ENCODE assay signal across 14 cellular contexts in genomic region chr9:128894764-128895163, GRCh38. TPM values are rescaled to one million over a fixed set of nuclear protein-coding genes. Genes with fewer than 3 reads are reported as not detected.
DNase-seq lines count a peak whose midpoint lies in the region; ATAC-seq and TF ChIP-seq lines count a peak whose summit lies in the region.
"Had no signal": no experiment of that assay in that cellular context is flagged by ENCODE, and none has a peak within 500 bp of the region (broad histone marks: within the 10 kb centered on the region; RNA-seq: fewer than 3 reads in every experiment).

No MANE protein-coding gene starts in this region.

- no peak for ATAC-seq in psoas muscle
- ATAC-seq in aorta (ENCODE audit: low FRiP score): no peak
- ATAC-seq in GM21529 (IDR thresholded peaks at IDR 0.05; ENCODE audit: unreplicated experiment): no peak

- H3K36me3 Mint-ChIP-seq in CD4-positive, alpha-beta memory T cell: peaks cover 41 to 42% of the 10 kb centered on the region in 2 donors
- H3K36me3 Mint-ChIP-seq in activated T-helper 1 cell treated with anti-CD3 and anti-CD28 coated beads, Interleukin-12 subunit alpha, Interleukin-12 subunit beta, Interleukin-2, Interleukin-4 antibody, amounts not matched to agents 30 ng/mL and 10 ng/mL and 1 ng/mL, durations not matched to agents 14 hours and 24 hours and 36 hours (ENCODE audit: low read depth): peaks cover 30% of the 10 kb centered on the region

- peak overlapping the region in 7 of 8 donors; percentile 35 to 71 (median 53) for H3K4me3 Mint-ChIP-seq in CD4-positive, alpha-beta memory T cell
- peak overlapping the region; percentile 16 for H3K4me3 Mint-ChIP-seq in activated T-helper 1 cell treated with anti-CD3 and anti-CD28 coated beads, Interleukin-12 subunit alpha, Interleukin-12 subunit beta, Interleukin-2, Interleukin-4 antibody, amounts not matched to agents 30 ng/mL and 10 ng/mL and 1 ng/mL, durations not matched to agents 14 hours and 24 hours and 36 hours

- CTCF ChIA-PET in CD4-positive, alpha-beta memory T cell (lab: Charles Lee; ENCODE audit: partially characterized antibody): interaction anchor here (0.9 kb wide), 2 partner anchors 12 to 14 kb away, joined by 3 to 4 read pairs; no protein-coding TSS in a partner anchor

- no peak overlapping the region for H3K4me3 ChIP-seq in CD4-positive, alpha-beta memory T cell (ENCODE audit: low read length in 2 of 2)
- H3K4me3 ChIP-seq in psoas muscle: no peak overlapping the region
- H3K4me3 ChIP-seq in aorta (ENCODE audit: low read length in 2 of 2): no peak overlapping the region
- H3K4me3 ChIP-seq: thoracic aorta had no signal

- no peaks in the 10 kb centered on the region for H3K9me3 ChIP-seq in CD4-positive, alpha-beta memory T cell (ENCODE audit: control insufficient read depth in 1 of 2, low read length in 2 of 2)
- H3K9me3 ChIP-seq in psoas muscle (no peaks in the 10 kb centered on the region), aorta (ENCODE audit: control insufficient read depth, low read length) (no peaks in the 10 kb centered on the region)
- H3K9me3 ChIP-seq: BE2C, thoracic aorta had no signal

- H3K4me1 ChIP-seq in CD4-positive, alpha-beta memory T cell (ENCODE audit: insufficient read depth, low read length): peaks cover 82% of the 10 kb centered on the region
- H3K4me1 ChIP-seq in psoas muscle (peaks cover 12% of the 10 kb centered on the region), aorta (ENCODE audit: control insufficient read depth in 1 of 2, insufficient read depth in 2 of 2, low read length in 2 of 2) (no peaks in the 10 kb centered on the region)
- H3K4me1 ChIP-seq: BE2C had no signal

- no peaks in the 10 kb centered on the region for H3K27me3 ChIP-seq in CD4-positive, alpha-beta memory T cell (ENCODE audit: insufficient read depth, low read length)
- H3K27me3 ChIP-seq in layer of hippocampus (ENCODE audit: control insufficient read depth, insufficient read depth, low read length) (no peaks in the 10 kb centered on the region), psoas muscle (ENCODE audit: insufficient read depth in 3 of 3, low read length in 2 of 3) (no peaks in the 10 kb centered on the region), aorta (ENCODE audit: control insufficient read depth in 1 of 2, insufficient read depth in 2 of 2, low read length in 1 of 2) (no peaks in the 10 kb centered on the region)
- H3K27me3 ChIP-seq: BE2C, brain microvascular endothelial cell had no signal

- no peaks in the 10 kb centered on the region for H3K9me3 Mint-ChIP-seq in CD4-positive, alpha-beta memory T cell
- H3K9me3 Mint-ChIP-seq in activated T-helper 1 cell treated with anti-CD3 and anti-CD28 coated beads, Interleukin-12 subunit alpha, Interleukin-12 subunit beta, Interleukin-2, Interleukin-4 antibody, amounts not matched to agents 30 ng/mL and 10 ng/mL and 1 ng/mL, durations not matched to agents 14 hours and 24 hours and 36 hours: no peaks in the 10 kb centered on the region

- intact Hi-C loops in CD4-positive, alpha-beta memory T cell (cut with micrococcal nuclease): no loop called here
- intact Hi-C loops in activated T-helper 1 cell treated with anti-CD3 and anti-CD28 coated beads, Interleukin-12 subunit alpha, Interleukin-12 subunit beta, Interleukin-2, Interleukin-4 antibody, amounts not matched to agents 30 ng/mL and 10 ng/mL and 1 ng/mL, durations not matched to agents 14 hours and 24 hours and 36 hours (cut with micrococcal nuclease): no loop called here
- intact Hi-C loops in psoas muscle (cut with DNase I): no loop called here
- intact Hi-C loops in aorta (cut with DNase I): no loop called here

- peak overlapping the region; percentile 18 to 93 (median 75) for H3K27ac Mint-ChIP-seq in CD4-positive, alpha-beta memory T cell
- peak overlapping the region; percentile 59 for H3K27ac Mint-ChIP-seq in activated T-helper 1 cell treated with anti-CD3 and anti-CD28 coated beads, Interleukin-12 subunit alpha, Interleukin-12 subunit beta, Interleukin-2, Interleukin-4 antibody, amounts not matched to agents 30 ng/mL and 10 ng/mL and 1 ng/mL, durations not matched to agents 14 hours and 24 hours and 36 hours

- 76 to 91% (median 85%) methylated on average over 2 of the region's 2 CpGs for WGBS in psoas muscle, 3 donors
- 83 to 88% methylated on average over 2 of the region's 2 CpGs for WGBS in aorta, 2 donors

- H3K4me1 Mint-ChIP-seq in CD4-positive, alpha-beta memory T cell: peaks cover 37 to 76% (median 56%) of the 10 kb centered on the region in 4 donors
- peaks cover 63% of the 10 kb centered on the region for H3K4me1 Mint-ChIP-seq in activated T-helper 1 cell treated with anti-CD3 and anti-CD28 coated beads, Interleukin-12 subunit alpha, Interleukin-12 subunit beta, Interleukin-2, Interleukin-4 antibody, amounts not matched to agents 30 ng/mL and 10 ng/mL and 1 ng/mL, durations not matched to agents 14 hours and 24 hours and 36 hours (ENCODE audit: low read depth)

- H3K27ac ChIP-seq in 22Rv1: peak overlapping the region; percentile 93
- H3K27ac ChIP-seq in CD4-positive, alpha-beta memory T cell (ENCODE audit: low read depth, low read length): no peak overlapping the region
- H3K27ac ChIP-seq in layer of hippocampus (ENCODE audit: low read depth, low read length): peak overlapping the region; percentile 60
- H3K27ac ChIP-seq in psoas muscle: no peak overlapping the region
- no peak overlapping the region for H3K27ac ChIP-seq in aorta (ENCODE audit: low read depth in 1 of 2, low read length in 2 of 2)
- H3K27ac ChIP-seq: brain microvascular endothelial cell had no signal

- TF ChIP-seq CTCF in 22Rv1 (IDR thresholded peaks at IDR 0.05) (no peak), psoas muscle (IDR thresholded peaks at IDR 0.05) (no peak)

- no peaks in the 10 kb centered on the region for H3K27me3 Mint-ChIP-seq in CD4-positive, alpha-beta memory T cell
- no peaks in the 10 kb centered on the region for H3K27me3 Mint-ChIP-seq in activated T-helper 1 cell treated with anti-CD3 and anti-CD28 coated beads, Interleukin-12 subunit alpha, Interleukin-12 subunit beta, Interleukin-2, Interleukin-4 antibody, amounts not matched to agents 30 ng/mL and 10 ng/mL and 1 ng/mL, durations not matched to agents 14 hours and 24 hours and 36 hours (ENCODE audit: insufficient read depth)

- H3K36me3 ChIP-seq in CD4-positive, alpha-beta memory T cell (ENCODE audit: insufficient read depth, low read length): peaks cover 27% of the 10 kb centered on the region
- H3K36me3 ChIP-seq in psoas muscle (ENCODE audit: insufficient read depth in 1 of 2, low read depth in 1 of 2): peaks cover 5 to 74% of the 10 kb centered on the region in 2 donors
- peaks cover 4% of the 10 kb centered on the region in 2 donors for H3K36me3 ChIP-seq in aorta (ENCODE audit: control insufficient read depth in 1 of 2, insufficient read depth in 2 of 2, low read length in 1 of 2)

- POLR2A ChIA-PET in CD4-positive, alpha-beta memory T cell (lab: Charles Lee; ENCODE audit: partially characterized antibody): interaction anchor here (0.8 to 12.5 kb wide), 3 partner anchors 8 to 65 kb away, joined by 3 to 110 read pairs (median 5); partner anchors contain the start of genes KYAT1, LRRC8A and SPOUT1

- peak in 3 of 5 donors; percentile 20 to 38 (median 21) for DNase-seq in CD4-positive, alpha-beta memory T cell
- no peak for DNase-seq in activated T-helper 1 cell treated with anti-CD3 and anti-CD28 coated beads, Interleukin-12 subunit alpha, Interleukin-12 subunit beta, Interleukin-2, Interleukin-4 antibody, amounts not matched to agents 30 ng/mL and 10 ng/mL and 1 ng/mL, durations not matched to agents 14 hours and 24 hours and 36 hours (ENCODE audit: low spot score)
- no peak for DNase-seq in GM19240 (ENCODE audit: insufficient read length, low spot score)
- DNase-seq in psoas muscle: no peak
- DNase-seq in aorta: no peak
- DNase-seq: activated CD4-positive, CD25-positive, alpha-beta regulatory T cell; BE2C; brain microvascular endothelial cell; DMS153; mesendoderm had no signal

RNA-seq across cellular contexts. Expression of gene LRRC8A, which starts 12.8 kb away (rescaled TPM):
- total RNA-seq in CD4-positive, alpha-beta memory T cell: 10 to 100 TPM; 24.4 to 26.4 TPM
- polyA plus RNA-seq in CD4-positive, alpha-beta memory T cell: 10 to 100 TPM; 18.7 to 40.6 TPM
- 30.1 and 32.9 TPM in 2 replicates for total RNA-seq in activated T-helper 1 cell treated with anti-CD3 and anti-CD28 coated beads, Interleukin-12 subunit alpha, Interleukin-12 subunit beta, Interleukin-2, Interleukin-4 antibody, amounts not matched to agents 30 ng/mL and 10 ng/mL and 1 ng/mL, durations not matched to agents 14 hours and 24 hours and 36 hours
- total RNA-seq in psoas muscle: 10 to 100 TPM; 12.2 to 22.4 (median 18.3) TPM
- polyA plus RNA-seq in psoas muscle: 10 to 100 TPM; 11.6 to 71.5 (median 16.4) TPM
- 100 to 1,000 TPM in 1 of 2 donors, 10 to 100 TPM in 1; 63.8 to 100 TPM for total RNA-seq in aorta
- 10 to 100 TPM; 14.3 to 41.3 TPM for polyA plus RNA-seq in aorta

RNA-seq across cellular contexts. Expression of gene KYAT1, which starts 13.0 kb away (rescaled TPM):
- 10 to 100 TPM in 1 of 2 experiments, 1 to 10 TPM in 1; 9.8 to 12.4 TPM for total RNA-seq in CD4-positive, alpha-beta memory T cell
- polyA plus RNA-seq in CD4-positive, alpha-beta memory T cell: 10 to 100 TPM; 11.0 to 11.6 TPM
- 10.6 and 12.2 TPM in 2 replicates for total RNA-seq in activated T-helper 1 cell treated with anti-CD3 and anti-CD28 coated beads, Interleukin-12 subunit alpha, Interleukin-12 subunit beta, Interleukin-2, Interleukin-4 antibody, amounts not matched to agents 30 ng/mL and 10 ng/mL and 1 ng/mL, durations not matched to agents 14 hours and 24 hours and 36 hours
- 1 to 10 TPM; 6.4 to 8.9 (median 7.1) TPM for total RNA-seq in psoas muscle
- polyA plus RNA-seq in psoas muscle: 10 to 100 TPM in 1 of 3 donors, 1 to 10 TPM in 2; 7.2 to 12.0 (median 7.9) TPM
- total RNA-seq in aorta: 1 to 10 TPM; 7.5 to 9.5 TPM
- polyA plus RNA-seq in aorta: 10 to 100 TPM in 1 of 2 donors, 1 to 10 TPM in 1; 4.5 to 11.4 TPM

RNA-seq across cellular contexts. Expression of gene PHYHD1, which starts 26.0 kb away (rescaled TPM):
- 1 to 10 TPM; 1.7 to 2.2 TPM for total RNA-seq in CD4-positive, alpha-beta memory T cell
- polyA plus RNA-seq in CD4-positive, alpha-beta memory T cell: not detected
- 0.34 and 1.0 TPM in 2 replicates for total RNA-seq in activated T-helper 1 cell treated with anti-CD3 and anti-CD28 coated beads, Interleukin-12 subunit alpha, Interleukin-12 subunit beta, Interleukin-2, Interleukin-4 antibody, amounts not matched to agents 30 ng/mL and 10 ng/mL and 1 ng/mL, durations not matched to agents 14 hours and 24 hours and 36 hours
- total RNA-seq in psoas muscle (10 to 100 TPM; 11.0 to 36.6 (median 29.9) TPM), aorta (10 to 100 TPM; 20.5 to 33.0 TPM)
- polyA plus RNA-seq in psoas muscle (10 to 100 TPM; 16.7 to 45.0 (median 20.0) TPM), aorta (10 to 100 TPM; 16.7 to 68.9 TPM)

RNA-seq across cellular contexts. Expression of gene DOLK, which starts 52.6 kb away (rescaled TPM):
- 10 to 100 TPM in 1 of 2 experiments, 1 to 10 TPM in 1; 9.9 to 12.9 TPM for total RNA-seq in CD4-positive, alpha-beta memory T cell
- polyA plus RNA-seq in CD4-positive, alpha-beta memory T cell: 10 to 100 TPM in 1 of 2 donors, 1 to 10 TPM in 1; 9.1 to 11.7 TPM
- total RNA-seq in activated T-helper 1 cell treated with anti-CD3 and anti-CD28 coated beads, Interleukin-12 subunit alpha, Interleukin-12 subunit beta, Interleukin-2, Interleukin-4 antibody, amounts not matched to agents 30 ng/mL and 10 ng/mL and 1 ng/mL, durations not matched to agents 14 hours and 24 hours and 36 hours: 17.7 and 18.1 TPM in 2 replicates
- 1 to 10 TPM; 4.5 to 9.0 (median 6.5) TPM for total RNA-seq in psoas muscle
- polyA plus RNA-seq in psoas muscle: 10 to 100 TPM in 2 of 3 donors, 1 to 10 TPM in 1; 6.2 to 14.0 (median 12.2) TPM
- 10 to 100 TPM in 1 of 2 donors, 1 to 10 TPM in 1; 8.4 to 10.5 TPM for total RNA-seq in aorta
- 10 to 100 TPM in 1 of 2 donors, 1 to 10 TPM in 1; 4.3 to 10.7 TPM for polyA plus RNA-seq in aorta

RNA-seq across cellular contexts. Expression of gene NUP188, which starts 52.7 kb away (rescaled TPM):
- total RNA-seq in CD4-positive, alpha-beta memory T cell: 10 to 100 TPM; 70.1 to 70.8 TPM
- polyA plus RNA-seq in CD4-positive, alpha-beta memory T cell: 10 to 100 TPM; 27.2 to 39.4 TPM
- total RNA-seq in activated T-helper 1 cell treated with anti-CD3 and anti-CD28 coated beads, Interleukin-12 subunit alpha, Interleukin-12 subunit beta, Interleukin-2, Interleukin-4 antibody, amounts not matched to agents 30 ng/mL and 10 ng/mL and 1 ng/mL, durations not matched to agents 14 hours and 24 hours and 36 hours: 154 and 158 TPM in 2 replicates
- 10 to 100 TPM; 17.2 to 25.9 (median 25.4) TPM for total RNA-seq in psoas muscle
- 10 to 100 TPM in 2 of 3 donors, 1 to 10 TPM in 1; 9.8 to 28.1 (median 18.6) TPM for polyA plus RNA-seq in psoas muscle
- total RNA-seq in aorta: 10 to 100 TPM; 37.1 to 44.5 TPM
- polyA plus RNA-seq in aorta: 10 to 100 TPM in 1 of 2 donors, 1 to 10 TPM in 1; 4.9 to 14.4 TPM

Comparison
In these comparisons a context has a peak if more than half of its experiments do, and no peak if none do; other contexts are left out.
1. H3K27ac ChIP-seq: peak in 22Rv1 (single experiment) and layer of hippocampus (single experiment); none in CD4-positive, alpha-beta memory T cell (single experiment), psoas muscle (single experiment) and aorta (0 of 2).
2. DNase-seq: peak in CD4-positive, alpha-beta memory T cell (3 of 5); none in activated T-helper 1 cell treated with anti-CD3 and anti-CD28 coated beads, Interleukin-12 subunit alpha, Interleukin-12 subunit beta, Interleukin-2, Interleukin-4 antibody, amounts not matched to agents 30 ng/mL and 10 ng/mL and 1 ng/mL, durations not matched to agents 14 hours and 24 hours and 36 hours (single experiment), GM19240 (single experiment), psoas muscle (0 of 2) and aorta (0 of 2).